ENCODE assay signal across 8 cellular contexts in the genomic region with DNA sequence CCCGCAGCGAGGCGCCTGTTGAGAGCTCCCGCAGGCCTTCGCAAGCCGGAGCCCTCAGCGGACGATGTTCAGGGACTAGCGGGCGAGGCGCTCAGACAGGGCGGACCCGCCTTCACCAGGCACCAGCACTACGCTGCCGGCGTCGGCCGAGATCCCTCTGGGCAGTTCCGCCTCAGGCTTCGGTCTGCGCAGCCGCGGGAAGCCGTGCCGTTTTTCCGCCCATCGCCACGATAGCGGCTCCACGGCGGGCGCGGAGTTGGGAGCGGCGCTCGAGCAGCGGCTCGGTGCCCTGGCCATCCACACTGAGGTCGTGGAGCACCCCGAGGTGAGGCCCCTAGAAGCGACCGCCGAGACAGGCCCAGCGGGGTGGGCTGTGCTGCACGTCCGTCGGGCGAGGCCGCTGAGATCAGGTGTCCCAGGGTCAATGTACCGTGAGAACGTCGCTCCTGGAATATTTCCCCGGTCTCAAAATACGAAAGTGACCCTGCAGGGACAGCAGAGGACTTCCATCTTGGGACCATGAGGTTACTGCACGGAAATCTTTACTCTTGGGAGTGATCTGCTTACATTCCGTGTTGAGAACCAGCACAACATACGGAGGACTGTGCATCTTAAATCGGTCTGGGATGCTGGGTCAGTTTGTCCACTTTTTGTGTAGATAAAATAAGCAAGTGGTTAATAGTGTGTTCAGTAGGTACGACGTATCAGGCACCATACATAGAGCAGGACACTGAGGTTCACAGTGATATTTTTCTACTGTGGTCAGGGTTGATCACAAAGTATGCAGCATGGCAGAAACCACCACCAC. TPM values are rescaled to one million over a fixed set of nuclear protein-coding genes. Genes with fewer than 3 reads are reported as not detected.
A peak's percentile ranks its signal among the peaks of the same experiment; 100 is the strongest.
DNase-seq lines count a peak whose midpoint lies in the region; ATAC-seq and TF ChIP-seq lines count a peak whose summit lies in the region.

No MANE protein-coding gene starts in this region.

- TF ChIP-seq CTCF in endodermal cell (conservative IDR thresholded peaks at IDR 0.05) = no peak

- H3K27me3 ChIP-seq in endodermal cell (ENCODE audit: control insufficient read depth, insufficient read depth, low read length, poor library complexity, severe bottlenecking) = no peaks in the 10 kb centered on the region

- no peaks in the 10 kb centered on the region for H3K9me3 ChIP-seq in endodermal cell (ENCODE audit: control insufficient read depth, low read length)

- peak overlapping the region; percentile 50 for H3K9ac ChIP-seq in endodermal cell (ENCODE audit: extremely low read depth, low read length, poor library complexity, severe bottlenecking)

- no peaks in the 10 kb centered on the region for H3K9me3 Mint-ChIP-seq in activated CD8-positive, alpha-beta memory T cell treated with anti-CD3 and anti-CD28 coated beads, Interleukin-2, amount 10 ng/mL, durations not matched to agents 7 days and 5 days (ENCODE audit: low read depth)
- H3K9me3 Mint-ChIP-seq in endodermal cell = no peaks in the 10 kb centered on the region

- H3K27me3 Mint-ChIP-seq in activated CD8-positive, alpha-beta memory T cell treated with anti-CD3 and anti-CD28 coated beads, Interleukin-2, amount 10 ng/mL, durations not matched to agents 7 days and 5 days = no peaks in the 10 kb centered on the region
- no peaks in the 10 kb centered on the region for H3K27me3 Mint-ChIP-seq in endodermal cell (ENCODE audit: insufficient read depth)

- H3K36me3 ChIP-seq in endodermal cell (ENCODE audit: control insufficient read depth, insufficient read depth, low read length) = peaks cover 6% of the 10 kb centered on the region

- peak overlapping the region; percentile 38 for H3K27ac ChIP-seq in endodermal cell (ENCODE audit: low read depth, low read length)

- H3K4me1 Mint-ChIP-seq in activated CD8-positive, alpha-beta memory T cell treated with anti-CD3 and anti-CD28 coated beads, Interleukin-2, amount 10 ng/mL, durations not matched to agents 7 days and 5 days = peaks cover 22% of the 10 kb centered on the region
- peaks cover 23% of the 10 kb centered on the region for H3K4me1 Mint-ChIP-seq in endodermal cell

- DNase-seq in CD1c-positive myeloid dendritic cell (ENCODE audit: extremely low spot score) (peak; percentile 93), NK-92 (lab: John Stamatoyannopoulos, UW; ENCODE audit: unreplicated experiment) (peak; percentile 7), endodermal cell (peak; percentile 88), midbrain (lab: John Stamatoyannopoulos, UW) (peak; percentile 84)
- DNase-seq in activated CD8-positive, alpha-beta memory T cell treated with anti-CD3 and anti-CD28 coated beads, Interleukin-2, amount 10 ng/mL, durations not matched to agents 7 days and 5 days = peak; percentile 91
- peak; percentile 80 to 81 for DNase-seq in stimulated activated CD8-positive, alpha-beta memory T cell treated with anti-CD3 and anti-CD28 coated beads, Interleukin-15, amount 100 ng/mL, for 48 hours (ENCODE audit: low read depth in 2 of 2)

- ATAC-seq in GM19397 (IDR thresholded peaks at IDR 0.05; ENCODE audit: unreplicated experiment) (peak; percentile 97), HG03565 (IDR thresholded peaks at IDR 0.05; ENCODE audit: unreplicated experiment) (peak; percentile 97)
- ATAC-seq in activated CD8-positive, alpha-beta memory T cell treated with anti-CD3 and anti-CD28 coated beads, Interleukin-2, amount 10 ng/mL, durations not matched to agents 7 days and 5 days = peak; percentile 100

- 43 to 61% methylated on average over 25 to 60 of the region's 60 CpGs for WGBS in endodermal cell (ENCODE audit: insufficient coverage in 1 of 2, insufficient read length in 1 of 2), 2 experiments

- H3K4me3 ChIP-seq in endodermal cell (ENCODE audit: low read length) = peak overlapping the region; percentile 73

- CTCF ChIA-PET in activated CD8-positive, alpha-beta memory T cell treated with anti-CD3 and anti-CD28 coated beads, Interleukin-2, amount 10 ng/mL, durations not matched to agents 7 days and 5 days (lab: Charles Lee) = interaction anchor here (0.8 to 1.2 kb wide), 3 partner anchors 9 to 60 kb away, joined by 4 read pairs; no protein-coding TSS in a partner anchor

- H3K27ac Mint-ChIP-seq in activated CD8-positive, alpha-beta memory T cell treated with anti-CD3 and anti-CD28 coated beads, Interleukin-2, amount 10 ng/mL, durations not matched to agents 7 days and 5 days = peak overlapping the region; percentile 91
- peak overlapping the region; percentile 98 for H3K27ac Mint-ChIP-seq in endodermal cell

- no peaks in the 10 kb centered on the region for H3K36me3 Mint-ChIP-seq in activated CD8-positive, alpha-beta memory T cell treated with anti-CD3 and anti-CD28 coated beads, Interleukin-2, amount 10 ng/mL, durations not matched to agents 7 days and 5 days
- H3K36me3 Mint-ChIP-seq in endodermal cell (ENCODE audit: low read depth) = peaks cover 8% of the 10 kb centered on the region

- H3K4me3 Mint-ChIP-seq in activated CD8-positive, alpha-beta memory T cell treated with anti-CD3 and anti-CD28 coated beads, Interleukin-2, amount 10 ng/mL, durations not matched to agents 7 days and 5 days = peak overlapping the region; percentile 92
- H3K4me3 Mint-ChIP-seq in endodermal cell = peak overlapping the region; percentile 75

- H3K4me1 ChIP-seq in endodermal cell (ENCODE audit: control insufficient read depth, insufficient read depth, low read length) = peaks cover 3% of the 10 kb centered on the region

RNA-seq across cellular contexts. Expression of gene MTIF2, which starts 13.3 kb away (rescaled TPM):
- total RNA-seq in activated CD8-positive, alpha-beta memory T cell treated with anti-CD3 and anti-CD28 coated beads, Interleukin-2, amount 10 ng/mL, durations not matched to agents 7 days and 5 days = 10 to 100 TPM; 27.7 to 33.5 TPM
- total RNA-seq in endodermal cell = 10 to 100 TPM; 30.7 to 35.3 TPM
- 27.2 TPM for polyA plus RNA-seq in endodermal cell (2013, experiment 1 of 2)
- 24.5 TPM for polyA plus RNA-seq in endodermal cell (2013, experiment 2 of 2)

RNA-seq across cellular contexts. Expression of gene RPS27A, which starts 49.8 kb away (rescaled TPM):
- total RNA-seq in activated CD8-positive, alpha-beta memory T cell treated with anti-CD3 and anti-CD28 coated beads, Interleukin-2, amount 10 ng/mL, durations not matched to agents 7 days and 5 days = 100 to 1,000 TPM; 733 to 818 TPM
- total RNA-seq in endodermal cell = 1,000 to 10,000 TPM; 1,231 to 1,254 TPM
- polyA plus RNA-seq in endodermal cell (2013, experiment 1 of 2) = 1,975 TPM
- 1,984 TPM for polyA plus RNA-seq in endodermal cell (2013, experiment 2 of 2)

RNA-seq across cellular contexts. Expression of gene CLHC1, which starts 50.2 kb away (rescaled TPM):
- 10 to 100 TPM; 11.5 to 15.1 TPM for total RNA-seq in activated CD8-positive, alpha-beta memory T cell treated with anti-CD3 and anti-CD28 coated beads, Interleukin-2, amount 10 ng/mL, durations not matched to agents 7 days and 5 days
- 10 to 100 TPM; 15.4 to 17.9 TPM for total RNA-seq in endodermal cell
- polyA plus RNA-seq in endodermal cell (2013, experiment 1 of 2) = 10.5 TPM
- polyA plus RNA-seq in endodermal cell (2013, experiment 2 of 2) = 9.7 TPM

Comparison
In these comparisons a context has a peak if more than half of its experiments do, and no peak if none do; other contexts are left out.
1. Peak in every context shown above with its lines: DNase-seq, ATAC-seq, H3K4me3 ChIP-seq and H3K27ac ChIP-seq.
2. DNase-seq: peak in every context shown above with its lines; median percentile 93 in CD1c-positive myeloid dendritic cell; 91 in activated CD8-positive, alpha-beta memory T cell treated with anti-CD3 and anti-CD28 coated beads, Interleukin-2, amount 10 ng/mL, durations not matched to agents 7 days and 5 days; 88 in endodermal cell; 84 in midbrain; 80 in stimulated activated CD8-positive, alpha-beta memory T cell treated with anti-CD3 and anti-CD28 coated beads, Interleukin-15, amount 100 ng/mL, for 48 hours; 7 in NK-92.